ENCODE assay signal across 9 cellular contexts in the genomic region with DNA sequence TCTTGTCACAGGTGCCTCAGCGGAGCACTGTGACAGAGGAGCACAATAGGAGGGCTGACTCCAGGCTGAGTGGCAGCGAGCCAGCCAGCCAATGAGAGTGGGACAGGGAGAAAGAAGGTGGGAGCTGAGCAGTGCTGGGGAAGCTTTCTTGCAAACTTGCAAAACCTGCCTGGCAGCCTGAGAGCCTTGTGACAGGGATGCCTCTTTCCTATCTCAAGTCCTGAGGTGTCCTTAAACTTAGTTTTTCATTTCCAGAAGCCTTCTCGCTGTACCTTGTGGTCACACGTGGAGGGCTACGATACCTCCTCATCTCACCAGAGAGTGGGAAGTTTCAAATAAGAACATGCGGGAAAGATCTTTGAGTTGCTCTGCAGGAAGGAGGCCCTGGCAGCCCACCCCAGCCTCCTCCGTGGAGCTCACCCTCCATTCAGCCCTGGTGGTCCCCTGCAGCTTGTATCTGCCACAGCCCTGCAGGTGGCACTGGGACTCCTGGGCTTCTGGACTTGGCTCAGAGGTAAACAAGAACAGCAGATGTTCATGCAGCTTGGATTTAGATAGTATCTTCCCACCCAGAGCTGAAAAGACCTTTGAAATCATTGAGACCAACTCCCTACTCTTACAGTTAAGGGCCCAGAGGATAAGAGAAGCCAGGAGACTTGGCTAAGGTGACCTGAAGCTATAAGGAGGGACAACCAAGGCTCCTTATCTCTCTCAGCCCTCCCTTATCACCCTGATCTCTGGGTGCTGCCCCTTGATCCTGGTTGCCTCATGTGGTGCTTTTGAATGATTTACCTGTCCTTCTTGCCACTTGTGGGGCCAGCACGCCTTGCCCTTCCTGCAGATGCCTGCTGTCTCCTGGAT.
A peak's percentile ranks its signal among the peaks of the same experiment; 100 is the strongest.
DNase-seq lines count a peak whose midpoint lies in the region; ATAC-seq, FAIRE-seq and TF ChIP-seq lines count a peak whose summit lies in the region.
"Had no signal": no experiment of that assay in that cellular context is flagged by ENCODE, and none has a peak within 500 bp of the region (broad histone marks: within the 10 kb centered on the region; RNA-seq: fewer than 3 reads in every experiment).

No MANE protein-coding gene starts in this region.

- H3K4me3 ChIP-seq in esophagus muscularis mucosa = no peak overlapping the region

- intact Hi-C loops in esophagus muscularis mucosa (cut with DNase I) = no loop called here

- H3K27ac Mint-ChIP-seq in IgD-negative memory B cell = peak overlapping the region in 2 of 3 donors; percentile 53 to 81

- TF ChIP-seq CTCF in C4-2B (conservative IDR thresholded peaks at IDR 0.05) (no peak), esophagus muscularis mucosa (IDR thresholded peaks at IDR 0.05) (no peak), GM10266 (IDR thresholded peaks at IDR 0.05; ENCODE audit: control insufficient read depth, insufficient read depth, low read depth, missing control alignments) (no peak), D721Med (IDR thresholded peaks at IDR 0.05; ENCODE audit: insufficient read depth, missing control alignments) (no peak)

- H3K27ac ChIP-seq in C4-2B (peak overlapping the region; percentile 55), esophagus muscularis mucosa (replicated peaks in 1 of 4) (no peak overlapping the region)

- H3K4me1 Mint-ChIP-seq in IgD-negative memory B cell = peaks cover 9 to 32% (median 25%) of the 10 kb centered on the region in 3 donors

- TF ChIP-seq POLR2A in esophagus muscularis mucosa (IDR thresholded peaks at IDR 0.05; ENCODE audit: low read depth) = no peak

- no peaks in the 10 kb centered on the region for H3K4me1 ChIP-seq in esophagus muscularis mucosa

- peak; percentile 32 for DNase-seq in SW480 (ENCODE audit: low spot score)
- DNase-seq in left kidney (ENCODE audit: low read depth, low spot score) = peak; percentile 85
- DNase-seq in esophagus muscularis mucosa (ENCODE audit: extremely low spot score) = no peak
- DNase-seq in GM10266 (ENCODE audit: extremely low spot score) = no peak
- no peak for DNase-seq in D721Med (ENCODE audit: insufficient read length, low spot score)

- H3K36me3 ChIP-seq in esophagus muscularis mucosa = no peaks in the 10 kb centered on the region

- whole genome bisulfite sequencing in esophagus muscularis mucosa = 57% methylated on average over 8 of the region's 8 CpGs

- H3K9me3 ChIP-seq in esophagus muscularis mucosa = peaks cover 0 to 8% (median 3%) of the 10 kb centered on the region in 4 donors

- peaks cover 0 to 4% (median 0%) of the 10 kb centered on the region in 4 donors for H3K27me3 ChIP-seq in esophagus muscularis mucosa

- no peaks in the 10 kb centered on the region for H3K27me3 Mint-ChIP-seq in IgD-negative memory B cell
- H3K27me3 Mint-ChIP-seq: CD8-positive, alpha-beta memory T cell had no signal

- H3K4me3 Mint-ChIP-seq in IgD-negative memory B cell = no peak overlapping the region
- H3K4me3 Mint-ChIP-seq: CD8-positive, alpha-beta memory T cell had no signal

- TF ChIP-seq EP300 in esophagus muscularis mucosa (IDR thresholded peaks at IDR 0.05) = no peak

- no peak for FAIRE-seq in D721Med (lab: Jason Lieb, UNC)

- no peaks in the 10 kb centered on the region for H3K9me3 Mint-ChIP-seq in IgD-negative memory B cell

- H3K36me3 Mint-ChIP-seq in IgD-negative memory B cell = peaks cover 10% of the 10 kb centered on the region

- ATAC-seq in HG03097 (IDR thresholded peaks at IDR 0.05; ENCODE audit: low FRiP score, unreplicated experiment) = no peak

Comparison
In these comparisons a context has a peak if more than half of its experiments do, and no peak if none do; other contexts are left out.
1. DNase-seq: peak in SW480 (single experiment) and left kidney (single experiment); none in esophagus muscularis mucosa (single experiment), GM10266 (single experiment) and D721Med (single experiment).